In the genomic region with DNA sequence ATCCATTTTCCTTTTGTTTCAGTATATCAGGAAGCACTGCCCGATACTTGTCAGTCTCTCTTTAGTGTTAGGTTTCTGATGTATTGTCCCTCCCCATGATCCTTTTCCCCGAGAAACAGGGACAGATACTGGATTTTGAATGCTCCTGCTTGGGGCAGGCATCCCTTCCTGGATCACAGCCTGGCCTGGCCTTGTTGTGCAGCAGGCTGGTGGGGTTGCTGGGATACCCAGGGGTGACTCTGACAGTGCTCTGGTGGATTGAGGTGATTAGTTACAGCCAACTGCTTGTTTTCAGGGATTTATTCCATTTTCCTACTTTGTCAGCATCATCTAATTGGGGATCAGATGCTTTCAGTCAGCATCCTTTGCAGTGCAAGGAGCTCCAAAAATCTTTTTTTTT, we compare ENCODE assay signal across 22 cellular contexts.
DNase-seq lines count a peak whose midpoint lies in the region; ATAC-seq and TF ChIP-seq lines count a peak whose summit lies in the region.
"Had no signal": no experiment of that assay in that cellular context is flagged by ENCODE, and none has a peak within 500 bp of the region (broad histone marks: within the 10 kb centered on the region; RNA-seq: fewer than 3 reads in every experiment).

No MANE protein-coding gene starts in this region.

- H2BK120ac ChIP-seq in mesendoderm (ENCODE audit: low read depth, low read length) = no peak overlapping the region

- H2BK15ac ChIP-seq in mesendoderm (replicated peaks; ENCODE audit: low read depth) = no peak overlapping the region

- H2AK5ac ChIP-seq in mesendoderm (ENCODE audit: low read length) = no peak overlapping the region

- no peak overlapping the region for H3K9ac ChIP-seq in endodermal cell (ENCODE audit: extremely low read depth, low read length, poor library complexity, severe bottlenecking)
- no peak overlapping the region for H3K9ac ChIP-seq in mesendoderm (ENCODE audit: low read length)
- H3K9ac ChIP-seq: BLaER1, GM23248, KMS-11 had no signal

- ATAC-seq in HG02759 (IDR thresholded peaks at IDR 0.05; ENCODE audit: unreplicated experiment) (no peak), GM21526 (IDR thresholded peaks at IDR 0.05; ENCODE audit: low FRiP score, unreplicated experiment) (no peak)

- H3K4me1 ChIP-seq in endodermal cell (ENCODE audit: control insufficient read depth, insufficient read depth, low read length) (peaks cover 13% of the 10 kb centered on the region), mesendoderm (ENCODE audit: control insufficient read depth, low read depth, low read length) (peaks cover 8% of the 10 kb centered on the region), tibial artery (peaks cover 0 to 15% (median 0%) of the 10 kb centered on the region in 4 donors)

- H3K4me3 Mint-ChIP-seq in endodermal cell = no peak overlapping the region
- H3K4me3 Mint-ChIP-seq: CD4-positive, alpha-beta T cell had no signal

- no peaks in the 10 kb centered on the region for H3K27me3 Mint-ChIP-seq in endodermal cell (ENCODE audit: insufficient read depth)

- H3K4me3 ChIP-seq in endodermal cell (ENCODE audit: low read length) (no peak overlapping the region), mesendoderm (ENCODE audit: low read length) (no peak overlapping the region), tibial artery (no peak overlapping the region)
- H3K4me3 ChIP-seq: BLaER1, GM23248, HAP-1, PC-9 had no signal

- peaks cover 70% of the 10 kb centered on the region for H3K4me1 Mint-ChIP-seq in endodermal cell

- H3K9me3 ChIP-seq in endodermal cell (ENCODE audit: control insufficient read depth, low read length) = peaks cover 8% of the 10 kb centered on the region
- H3K9me3 ChIP-seq in tibial artery = no peaks in the 10 kb centered on the region
- H3K9me3 ChIP-seq: BLaER1, HAP-1 had no signal

- no peaks in the 10 kb centered on the region for H3K79me2 ChIP-seq in mesendoderm (ENCODE audit: control insufficient read depth, insufficient read depth, low read length)

- H3K36me3 ChIP-seq in endodermal cell (ENCODE audit: control insufficient read depth, insufficient read depth, low read length) (no peaks in the 10 kb centered on the region), mesendoderm (ENCODE audit: control insufficient read depth, insufficient read depth, low read length) (no peaks in the 10 kb centered on the region), tibial artery (no peaks in the 10 kb centered on the region)
- H3K36me3 ChIP-seq: BLaER1, HAP-1 had no signal

- no peak overlapping the region for H4K8ac ChIP-seq in mesendoderm (ENCODE audit: low read depth, low read length)

- peak; percentile 67 for DNase-seq in Ammon's horn (ENCODE audit: low spot score)
- DNase-seq in NCI-H82 (lab: John Stamatoyannopoulos, UW) = peak; percentile 51
- no peak for DNase-seq in endodermal cell
- no peak for DNase-seq in mesendoderm
- DNase-seq in tibial artery = no peak
- DNase-seq in NCI-H187 (lab: John Stamatoyannopoulos, UW) = no peak
- DNase-seq: CD4-positive, alpha-beta T cell; DMS79; GM23248; NCI-H1105; NCI-H146; NCI-H2029 treated with DMSO at 0.1 percent for 48 hours; NCI-H226; PC-9; SIG-M5 had no signal

- peak overlapping the region; percentile 10 for H3K27ac Mint-ChIP-seq in endodermal cell
- H3K27ac Mint-ChIP-seq: CD4-positive, alpha-beta T cell had no signal

- H3K56ac ChIP-seq in mesendoderm (ENCODE audit: low read length) = no peak overlapping the region

- no peak overlapping the region for H2BK5ac ChIP-seq in mesendoderm (ENCODE audit: low read length)

- WGBS in endodermal cell (ENCODE audit: insufficient coverage in 1 of 2, insufficient read length in 1 of 2), 2 experiments = 89 to 92% methylated on average over 2 of the region's 2 CpGs
- no CpG with 5 or more reads among the region's 2 CpGs for WGBS in mesendoderm (ENCODE audit: extremely low coverage, insufficient coverage, low lambda C conversion rate)

- no peak overlapping the region for H3K27ac ChIP-seq in endodermal cell (ENCODE audit: low read depth, low read length)
- no peak overlapping the region for H3K27ac ChIP-seq in mesendoderm (ENCODE audit: low read depth, low read length)
- no peak overlapping the region for H3K27ac ChIP-seq in tibial artery
- H3K27ac ChIP-seq: BLaER1, GM23248, HL-60, KMS-11, PC-9, RWPE1 had no signal

- H3K27me3 ChIP-seq in endodermal cell (ENCODE audit: control insufficient read depth, insufficient read depth, low read length, poor library complexity, severe bottlenecking) = no peaks in the 10 kb centered on the region
- H3K27me3 ChIP-seq in mesendoderm (ENCODE audit: insufficient read depth, low read length, poor library complexity) = no peaks in the 10 kb centered on the region
- no peaks in the 10 kb centered on the region for H3K27me3 ChIP-seq in tibial artery
- H3K27me3 ChIP-seq: BLaER1 had no signal

- H3K18ac ChIP-seq in mesendoderm (ENCODE audit: low read length) = no peak overlapping the region

- peaks cover 2% of the 10 kb centered on the region for H3K36me3 Mint-ChIP-seq in endodermal cell (ENCODE audit: low read depth)

- H3K4ac ChIP-seq in mesendoderm (ENCODE audit: low read depth, low read length) = no peak overlapping the region

- intact Hi-C loops in tibial artery (cut with DNase I; ENCODE audit: low total_unique reads) = no loop called here

- no peak overlapping the region for H3K23ac ChIP-seq in mesendoderm (ENCODE audit: low read length)

- TF ChIP-seq CTCF in endodermal cell (conservative IDR thresholded peaks at IDR 0.05) (no peak), tibial artery (IDR thresholded peaks at IDR 0.05) (no peak)

- H4K5ac ChIP-seq in mesendoderm (ENCODE audit: low read length) = peak overlapping the region; percentile 9

- H3K4me2 ChIP-seq in mesendoderm (ENCODE audit: low read length) = no peak overlapping the region
- H3K4me2 ChIP-seq: BLaER1, KMS-11, PC-9 had no signal

- H3K9me3 Mint-ChIP-seq in endodermal cell = peaks cover 2% of the 10 kb centered on the region
- H3K9me3 Mint-ChIP-seq: CD4-positive, alpha-beta T cell had no signal

- H3K79me1 ChIP-seq in mesendoderm (ENCODE audit: low read length) = no peaks in the 10 kb centered on the region

Comparison
In these comparisons a context has a peak if more than half of its experiments do, and no peak if none do; other contexts are left out.
1. DNase-seq: peak in Ammon's horn (single experiment) and NCI-H82 (single experiment); none in endodermal cell (single experiment), mesendoderm (single experiment), tibial artery (0 of 2) and NCI-H187 (0 of 2).